ENCODE assay signal across 1 cellular context in the genomic region with DNA sequence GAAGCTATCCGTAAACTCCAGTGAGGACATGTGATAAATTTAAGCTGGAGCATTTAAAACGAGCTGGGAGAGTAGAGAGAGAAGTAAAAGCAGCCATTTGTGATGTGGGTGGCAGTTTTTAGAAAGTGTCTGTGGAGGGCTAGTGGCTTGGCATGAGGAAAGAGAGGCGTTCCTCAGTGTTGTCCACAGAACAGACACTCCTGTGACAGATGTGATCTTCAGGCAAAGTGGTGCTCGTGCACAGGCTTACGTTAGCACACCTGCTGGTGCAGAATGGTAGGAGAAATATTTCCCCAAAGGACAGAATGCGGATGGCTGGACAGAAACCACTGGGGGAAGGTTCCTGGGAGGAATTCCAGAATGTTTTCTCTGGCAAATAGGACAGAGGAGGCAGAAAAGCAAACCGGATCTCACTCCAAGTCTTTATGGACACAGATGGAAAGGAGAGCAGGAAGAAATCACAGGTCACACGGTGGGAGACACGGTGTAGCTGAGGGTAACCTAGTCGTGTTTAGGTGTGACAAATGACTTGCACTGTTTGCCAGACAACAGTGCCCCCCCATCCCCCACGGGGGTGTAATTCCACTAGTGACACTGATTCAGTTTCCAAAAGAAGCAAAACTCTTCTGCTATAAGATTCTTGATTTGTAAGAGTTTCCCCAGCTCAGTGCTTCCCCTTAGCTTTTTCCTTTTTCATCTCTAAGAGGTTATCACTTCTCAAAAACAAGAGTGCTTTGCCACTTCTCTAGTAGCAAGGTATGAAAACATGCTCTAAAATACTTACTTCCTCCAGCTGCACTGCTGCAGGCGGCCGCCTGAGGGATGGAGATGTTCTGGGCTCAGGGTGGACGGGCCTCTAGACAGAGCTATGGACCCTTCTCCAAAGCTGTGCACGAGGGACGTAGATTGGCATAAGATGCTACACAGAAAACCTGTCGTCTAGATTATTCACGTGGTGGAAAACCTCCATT.
TF ChIP-seq lines count a peak whose summit lies in the region.

No MANE protein-coding gene starts in this region.

TF ChIP-seq in SK-N-SH treated with all-trans-retinoic acid at 6 μM for 48 hours, 23 proteins besides CTCF, POLR2A, EP300 and RAD21 (continued from another document):
- TF ChIP-seq, protein P1, sequence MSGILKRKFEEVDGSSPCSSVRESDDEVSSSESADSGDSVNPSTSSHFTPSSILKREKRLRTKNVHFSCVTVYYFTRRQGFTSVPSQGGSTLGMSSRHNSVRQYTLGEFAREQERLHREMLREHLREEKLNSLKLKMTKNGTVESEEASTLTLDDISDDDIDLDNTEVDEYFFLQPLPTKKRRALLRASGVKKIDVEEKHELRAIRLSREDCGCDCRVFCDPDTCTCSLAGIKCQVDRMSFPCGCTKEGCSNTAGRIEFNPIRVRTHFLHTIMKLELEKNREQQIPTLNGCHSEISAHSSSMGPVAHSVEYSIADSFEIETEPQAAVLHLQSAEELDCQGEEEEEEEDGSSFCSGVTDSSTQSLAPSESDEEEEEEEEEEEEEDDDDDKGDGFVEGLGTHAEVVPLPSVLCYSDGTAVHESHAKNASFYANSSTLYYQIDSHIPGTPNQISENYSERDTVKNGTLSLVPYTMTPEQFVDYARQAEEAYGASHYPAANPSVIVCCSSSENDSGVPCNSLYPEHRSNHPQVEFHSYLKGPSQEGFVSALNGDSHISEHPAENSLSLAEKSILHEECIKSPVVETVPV (CRISPR knock-in tag; IDR thresholded peaks at IDR 0.05), result no peak
